Comparison of ENCODE assay signal across 16 cellular contexts in genomic region chr1:111535256-111536191, GRCh38. TPM values are rescaled to one million over a fixed set of nuclear protein-coding genes. Genes with fewer than 3 reads are reported as not detected.
DNase-seq lines count a peak whose midpoint lies in the region; ATAC-seq, FAIRE-seq and TF ChIP-seq lines count a peak whose summit lies in the region.
"Had no signal": no experiment of that assay in that cellular context is flagged by ENCODE, and none has a peak within 500 bp of the region (broad histone marks: within the 10 kb centered on the region; RNA-seq: fewer than 3 reads in every experiment).

No MANE protein-coding gene starts in this region.

- peak overlapping the region; percentile 39; the same call in 1 of the 2 replicates for H3K27ac ChIP-seq in Panc1 (ENCODE audit: low read length)
- peak overlapping the region; percentile 80 to 84 (median 80) for H3K27ac ChIP-seq in esophagus muscularis mucosa (replicated peaks in 1 of 4)
- peak overlapping the region; percentile 10 to 36 for H3K27ac ChIP-seq in mucosa of rectum (ENCODE audit: low read depth in 2 of 2, low read length in 2 of 2)
- peak overlapping the region in 1 of 2 donors; percentile 15 for H3K27ac ChIP-seq in small intestine (ENCODE audit: low read depth in 1 of 2, low read length in 1 of 2)
- no peak overlapping the region for H3K27ac ChIP-seq in gastrocnemius medialis
- H3K27ac ChIP-seq: left lung had no signal

- H3K27me3 ChIP-seq in Panc1 (ENCODE audit: control insufficient read depth, insufficient read depth, low read length) (no peaks in the 10 kb centered on the region), esophagus muscularis mucosa (no peaks in the 10 kb centered on the region), mucosa of rectum (ENCODE audit: control insufficient read depth in 2 of 2, insufficient read depth in 2 of 2, low read length in 2 of 2) (no peaks in the 10 kb centered on the region), small intestine (ENCODE audit: control insufficient read depth in 2 of 2, insufficient read depth in 2 of 2, low read length in 2 of 2) (no peaks in the 10 kb centered on the region), gastrocnemius medialis (no peaks in the 10 kb centered on the region)
- H3K27me3 ChIP-seq: left lung had no signal

- H3K9me3 ChIP-seq in Panc1 (ENCODE audit: control insufficient read depth, insufficient read depth, low read depth, low read length) (no peaks in the 10 kb centered on the region), esophagus muscularis mucosa (no peaks in the 10 kb centered on the region), mucosa of rectum (ENCODE audit: control insufficient read depth in 2 of 2, low read length in 2 of 2) (no peaks in the 10 kb centered on the region), small intestine (ENCODE audit: control insufficient read depth, low read depth) (no peaks in the 10 kb centered on the region), gastrocnemius medialis (no peaks in the 10 kb centered on the region)
- H3K9me3 ChIP-seq: left lung had no signal

- H3K4me3 ChIP-seq in Panc1 (ENCODE audit: low read depth in 2 of 2, low read length in 2 of 2), result peak overlapping the region in 1 of 2 experiments; percentile 14; a peak in 1 of 4 replicates
- H3K4me3 ChIP-seq in esophagus muscularis mucosa, result peak overlapping the region in 2 of 4 donors; percentile 11
- no peak overlapping the region for H3K4me3 ChIP-seq in mucosa of rectum (ENCODE audit: low read length in 2 of 2)
- H3K4me3 ChIP-seq in small intestine (ENCODE audit: low read depth in 1 of 2, low read length in 2 of 2), result no peak overlapping the region
- no peak overlapping the region for H3K4me3 ChIP-seq in gastrocnemius medialis
- H3K4me3 ChIP-seq: left lung had no signal

- DNase-seq in Panc1 (ENCODE audit: low read depth, low spot score) (no peak), esophagus muscularis mucosa (ENCODE audit: extremely low spot score) (no peak), small intestine (peak; percentile 47), germinal center (ENCODE audit: low spot score) (no peak), gastrocnemius medialis (no peak)
- DNase-seq: activated CD4-positive, alpha-beta T cell treated with anti-CD3 and anti-CD28 coated beads, Interleukin-2, amount 50 U/mL, for 4 hours; DMS153; effector memory CD4-positive, alpha-beta T cell; KBM-7; left lung; NCI-H1694 had no signal

- no peak for TF ChIP-seq CTCF in Panc1 (IDR thresholded peaks at IDR 0.05)
- TF ChIP-seq CTCF in esophagus muscularis mucosa (IDR thresholded peaks at IDR 0.05), result no peak
- no peak for TF ChIP-seq CTCF in gastrocnemius medialis (IDR thresholded peaks at IDR 0.05 in 4 of 5, conservative IDR thresholded peaks at IDR 0.05 in 1 of 5)

- no peak overlapping the region for H3K9ac ChIP-seq in mucosa of rectum (ENCODE audit: low read depth in 1 of 2, low read length in 2 of 2)

- no peak for FAIRE-seq in small intestine (lab: Jason Lieb, UNC)

- in situ Hi-C loops in Panc1 (cut with HindIII; ENCODE audit: low pct_unique_long_range_greater_than_20kb, low sequenced_read_pairs) (no loop called here), gastrocnemius medialis (cut with MboI; ENCODE audit: low sequenced_read_pairs in 4 of 4) (no loop called here)

- peak; percentile 56; the same call in 1 of the 2 replicates for ATAC-seq in Panc1
- ATAC-seq in gastrocnemius medialis, result no peak
- ATAC-seq in HG02852 (IDR thresholded peaks at IDR 0.05; ENCODE audit: unreplicated experiment), result no peak
- no peak for ATAC-seq in GM21515 (IDR thresholded peaks at IDR 0.05; ENCODE audit: unreplicated experiment)
- ATAC-seq: left lung had no signal

- WGBS in esophagus muscularis mucosa, result 42% methylated on average over 13 of the region's 14 CpGs
- 20 to 54% (median 42%) methylated on average over 14 of the region's 14 CpGs for WGBS in small intestine, 3 donors

- POLR2A ChIA-PET in Panc1 (lab: Charles Lee), result interaction anchor here (0.5 kb wide), 1 partner anchor 13 kb away, joined by 8 read pairs; no protein-coding TSS in a partner anchor

- no peak for TF ChIP-seq EP300 in esophagus muscularis mucosa (IDR thresholded peaks at IDR 0.05)

- peaks cover 3% of the 10 kb centered on the region; the same call in 1 of the 2 replicates for H3K4me1 ChIP-seq in Panc1 (ENCODE audit: control insufficient read depth, insufficient read depth, low read length)
- peaks cover 6 to 50% (median 46%) of the 10 kb centered on the region in 4 donors for H3K4me1 ChIP-seq in esophagus muscularis mucosa
- H3K4me1 ChIP-seq in mucosa of rectum (ENCODE audit: control insufficient read depth in 2 of 2, insufficient read depth in 2 of 2, low read length in 2 of 2), result no peaks in the 10 kb centered on the region
- no peaks in the 10 kb centered on the region for H3K4me1 ChIP-seq in small intestine (ENCODE audit: control insufficient read depth in 2 of 2, insufficient read depth in 1 of 2, low read depth in 1 of 2, low read length in 1 of 2)
- no peaks in the 10 kb centered on the region for H3K4me1 ChIP-seq in gastrocnemius medialis
- H3K4me1 ChIP-seq: left lung had no signal

- H3K36me3 ChIP-seq in Panc1 (ENCODE audit: control insufficient read depth, insufficient read depth, low read length) (no peaks in the 10 kb centered on the region), esophagus muscularis mucosa (no peaks in the 10 kb centered on the region), mucosa of rectum (ENCODE audit: control insufficient read depth in 2 of 2, insufficient read depth in 2 of 2, low read length in 2 of 2) (no peaks in the 10 kb centered on the region), small intestine (ENCODE audit: control insufficient read depth in 2 of 2, insufficient read depth in 2 of 2, low read length in 2 of 2) (no peaks in the 10 kb centered on the region), gastrocnemius medialis (no peaks in the 10 kb centered on the region)
- H3K36me3 ChIP-seq: left lung had no signal

- CTCF ChIA-PET in Panc1 (lab: Charles Lee), result no interaction called here

- TF ChIP-seq POLR2A in esophagus muscularis mucosa (IDR thresholded peaks at IDR 0.05; ENCODE audit: low read depth) (no peak), gastrocnemius medialis (IDR thresholded peaks at IDR 0.05) (no peak)

- intact Hi-C loops in Panc1 (cut with micrococcal nuclease; ENCODE audit: unreplicated experiment), result no loop called here
- intact Hi-C loops in esophagus muscularis mucosa (cut with DNase I), result no loop called here
- intact Hi-C loops in gastrocnemius medialis (cut with DNase I; ENCODE audit: low total_unique reads), result no loop called here

- no TSS peak for BruUV-seq in Panc1 (replicated peaks; lab: Mats Ljungman, UMichigan)

RNA-seq across cellular contexts. Expression of gene ADORA3, which starts 32.1 kb away (rescaled TPM):
- total RNA-seq in Panc1 (2021; ENCODE audit: unreplicated experiment), result not detected
- polyA plus RNA-seq in Panc1 (2012; ENCODE audit: insufficient read length), result not detected
- 10 to 100 TPM in 1 of 4 donors, 1 to 10 TPM in 3; 4.9 to 13.3 (median 5.1) TPM for total RNA-seq in esophagus muscularis mucosa
- 1 to 10 TPM; 2.5 to 4.6 (median 4.4) TPM for polyA plus RNA-seq in small intestine
- total RNA-seq in gastrocnemius medialis, result 1 to 10 TPM; 1.0 to 4.1 (median 2.1) TPM
- total RNA-seq: osteocyte had no signal

RNA-seq across cellular contexts. Expression of gene TMIGD3, which starts 32.1 kb away (rescaled TPM):
- not detected for total RNA-seq in Panc1 (2021; ENCODE audit: unreplicated experiment)
- not detected for polyA plus RNA-seq in Panc1 (2012; ENCODE audit: insufficient read length)
- total RNA-seq in esophagus muscularis mucosa, result 1 to 10 TPM; 1.7 to 2.6 (median 2.3) TPM
- polyA plus RNA-seq in small intestine, result 1 to 10 TPM; 2.0 to 6.2 (median 2.7) TPM
- under 1 TPM in 3 of 4 donors, not detected in 1; 0.51 to 0.67 (median 0.55) TPM for total RNA-seq in gastrocnemius medialis
- total RNA-seq: activated T-helper 1 cell treated with anti-CD3 and anti-CD28 coated beads, Interleukin-12 subunit alpha, Interleukin-12 subunit beta, Interleukin-2, Interleukin-4 antibody, amounts not matched to agents 30 ng/mL and 10 ng/mL and 1 ng/mL, durations not matched to agents 14 hours and 24 hours and 36 hours; osteocyte had no signal

Comparison
In these comparisons a context has a peak if more than half of its experiments do, and no peak if none do; other contexts are left out.
1. H3K27ac ChIP-seq: peak in Panc1 (single experiment), esophagus muscularis mucosa (4 of 4) and mucosa of rectum (2 of 2); none in gastrocnemius medialis (0 of 4).